Comparison of ENCODE assay signal across 21 cellular contexts in the genomic region with DNA sequence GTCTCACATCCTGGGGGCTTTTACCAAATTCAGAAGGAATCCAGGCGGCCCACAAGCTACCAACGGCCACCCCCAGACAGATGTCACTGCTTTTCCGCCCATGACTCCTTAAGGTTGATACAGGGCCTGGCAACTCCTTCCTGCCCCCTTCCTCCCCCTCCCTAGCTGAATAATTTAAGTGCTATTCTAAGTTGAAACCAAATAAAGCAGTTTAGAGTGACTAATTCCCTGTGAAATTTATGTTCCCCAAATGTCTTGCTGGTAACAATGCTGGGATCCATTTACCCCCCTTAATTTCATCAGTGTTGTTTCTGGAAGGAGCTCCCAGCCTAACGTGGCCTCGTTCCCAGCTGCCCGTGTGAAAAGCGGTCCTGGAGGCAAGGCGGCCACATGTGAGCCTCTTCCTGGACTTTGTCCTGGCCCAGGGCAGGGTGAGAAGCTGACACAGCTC.
DNase-seq lines count a peak whose midpoint lies in the region; ATAC-seq and TF ChIP-seq lines count a peak whose summit lies in the region.
"Had no signal": no experiment of that assay in that cellular context is flagged by ENCODE, and none has a peak within 500 bp of the region (broad histone marks: within the 10 kb centered on the region; RNA-seq: fewer than 3 reads in every experiment).

No MANE protein-coding gene starts in this region.

- H3K27ac ChIP-seq in GM23338 (ENCODE audit: low read depth), result no peak overlapping the region
- H3K27ac ChIP-seq: hepatocyte, VCaP had no signal

- TF ChIP-seq CTCF in astrocyte of the spinal cord (IDR thresholded peaks at IDR 0.05; ENCODE audit: low read depth, low read length) (no peak), nephron (IDR thresholded peaks at IDR 0.05; ENCODE audit: unreplicated experiment in 3 of 3) (no peak), GM23338 (conservative IDR thresholded peaks at IDR 0.05; ENCODE audit: low read depth in 2 of 2) (no peak)

- no peaks in the 10 kb centered on the region for H3K36me3 Mint-ChIP-seq in nephron (ENCODE audit: low read depth)
- no peaks in the 10 kb centered on the region for H3K36me3 Mint-ChIP-seq in GM23338 (ENCODE audit: low read depth)

- H3K4me3 ChIP-seq in astrocyte of the spinal cord (ENCODE audit: low read depth, low read length) (no peak overlapping the region), GM23338 (no peak overlapping the region)
- H3K4me3 ChIP-seq: hepatocyte, lung had no signal

- no peaks in the 10 kb centered on the region for H3F3A ChIP-seq in GM23338 (replicated peaks; ENCODE audit: low read depth)

- no peaks in the 10 kb centered on the region for H3K79me2 ChIP-seq in GM23338 (replicated peaks; ENCODE audit: insufficient read depth)
- H3K79me2 ChIP-seq: hepatocyte had no signal

- peaks cover 10% of the 10 kb centered on the region for H3K4me1 Mint-ChIP-seq in nephron
- H3K4me1 Mint-ChIP-seq in GM23338, result no peaks in the 10 kb centered on the region; the same call in 2 of the 3 replicates

- no peaks in the 10 kb centered on the region for H3K36me3 ChIP-seq in GM23338 (ENCODE audit: insufficient read depth)

- no peak overlapping the region for H2AFZ ChIP-seq in GM23338
- H2AFZ ChIP-seq: hepatocyte had no signal

- H3K27me3 Mint-ChIP-seq in nephron (ENCODE audit: low read depth) (peaks cover 13% of the 10 kb centered on the region), GM23338 (ENCODE audit: insufficient read depth, low read depth, poor library complexity) (peaks cover 3% of the 10 kb centered on the region)

- no peaks in the 10 kb centered on the region for H3K9me2 ChIP-seq in GM23338 (ENCODE audit: insufficient read depth)

- no peaks in the 10 kb centered on the region for H3K4me1 ChIP-seq in GM23338 (ENCODE audit: insufficient read depth)

- DNase-seq in A172 (ENCODE audit: low spot score) (peak; percentile 53), GM04503 (ENCODE audit: low read depth) (peak; percentile 78), astrocyte of the spinal cord (ENCODE audit: low read depth, low spot score) (peak; percentile 45), GM23338 (ENCODE audit: low spot score) (no peak), SHP77 (lab: John Stamatoyannopoulos, UW) (no peak), left lobe of liver (ENCODE audit: low spot score) (no peak)
- DNase-seq: activated CD4-positive, alpha-beta T cell treated with anti-CD3 and anti-CD28 coated beads, Interleukin-2, amount 50 U/mL, for 1 hour; CD4-positive, alpha-beta T cell; DMS153; islet precursor cell; NCI-H1436; OCI-M1; SHP77 treated with DMSO at 0.1 percent for 48 hours; stimulated activated naive CD8-positive, alpha-beta T cell treated with anti-CD3 and anti-CD28 coated beads, Interleukin-15, Interleukin-2, amounts not matched to agents 100 U/mL and 50 U/mL, for 24 hours; trophoblast cell had no signal

- H3K4me2 ChIP-seq in GM23338, result no peak overlapping the region
- H3K4me2 ChIP-seq: hepatocyte had no signal

- H3K27ac Mint-ChIP-seq in nephron (peak overlapping the region in 2 of 3 experiments; percentile 9 to 42), GM23338 (no peak overlapping the region)
- H3K27ac Mint-ChIP-seq: CD4-positive, alpha-beta T cell; T-helper 1 cell treated with Interleukin-12 subunit alpha and Interleukin-12 subunit beta and Interleukin-4 antibody, amounts not matched to agents 30 μg/mL and 1 μg/mL, for 36 hours had no signal

- H3K4me3 Mint-ChIP-seq in nephron (no peak overlapping the region), GM23338 (no peak overlapping the region)
- H3K4me3 Mint-ChIP-seq: CD4-positive, alpha-beta T cell; T-helper 1 cell treated with Interleukin-12 subunit alpha and Interleukin-12 subunit beta and Interleukin-4 antibody, amounts not matched to agents 30 μg/mL and 1 μg/mL, for 36 hours had no signal

- peaks cover 2% of the 10 kb centered on the region for H3K9me3 Mint-ChIP-seq in nephron
- H3K9me3 Mint-ChIP-seq in GM23338, result no peaks in the 10 kb centered on the region; the same call in 2 of the 3 replicates
- H3K9me3 Mint-ChIP-seq: CD4-positive, alpha-beta T cell had no signal

- in situ Hi-C loops in astrocyte of the spinal cord (cut with HindIII; ENCODE audit: low sequenced_read_pairs), result no loop called here

- no peaks in the 10 kb centered on the region for H3K27me3 ChIP-seq in GM23338 (ENCODE audit: insufficient read depth)
- H3K27me3 ChIP-seq: hepatocyte had no signal

- no peaks in the 10 kb centered on the region for H4K20me1 ChIP-seq in GM23338 (replicated peaks; ENCODE audit: insufficient read depth)

- ATAC-seq in GM23338, result no peak
- ATAC-seq in left lobe of liver, result no peak
- no peak for ATAC-seq in GM18498 (IDR thresholded peaks at IDR 0.05; ENCODE audit: unreplicated experiment)
- ATAC-seq: stimulated activated naive CD8-positive, alpha-beta T cell treated with anti-CD3 and anti-CD28 coated beads, Interleukin-15, Interleukin-2, amounts not matched to agents 100 U/mL and 50 U/mL, for 24 hours had no signal

TF ChIP-seq in GM23338, 12 proteins besides CTCF, POLR2A, EP300 and RAD21:
- TF ChIP-seq STAT1 (IDR thresholded peaks at IDR 0.05; ENCODE audit: unreplicated experiment), result no peak
- TF ChIP-seq JUNB (IDR thresholded peaks at IDR 0.05; ENCODE audit: unreplicated experiment), result no peak

Comparison
In these comparisons a context has a peak if more than half of its experiments do, and no peak if none do; other contexts are left out.
1. DNase-seq: peak in A172 (single experiment), GM04503 (single experiment) and astrocyte of the spinal cord (single experiment); none in GM23338 (single experiment), SHP77 (0 of 2) and left lobe of liver (single experiment).